ENCODE assay signal across 12 cellular contexts in the genomic region with DNA sequence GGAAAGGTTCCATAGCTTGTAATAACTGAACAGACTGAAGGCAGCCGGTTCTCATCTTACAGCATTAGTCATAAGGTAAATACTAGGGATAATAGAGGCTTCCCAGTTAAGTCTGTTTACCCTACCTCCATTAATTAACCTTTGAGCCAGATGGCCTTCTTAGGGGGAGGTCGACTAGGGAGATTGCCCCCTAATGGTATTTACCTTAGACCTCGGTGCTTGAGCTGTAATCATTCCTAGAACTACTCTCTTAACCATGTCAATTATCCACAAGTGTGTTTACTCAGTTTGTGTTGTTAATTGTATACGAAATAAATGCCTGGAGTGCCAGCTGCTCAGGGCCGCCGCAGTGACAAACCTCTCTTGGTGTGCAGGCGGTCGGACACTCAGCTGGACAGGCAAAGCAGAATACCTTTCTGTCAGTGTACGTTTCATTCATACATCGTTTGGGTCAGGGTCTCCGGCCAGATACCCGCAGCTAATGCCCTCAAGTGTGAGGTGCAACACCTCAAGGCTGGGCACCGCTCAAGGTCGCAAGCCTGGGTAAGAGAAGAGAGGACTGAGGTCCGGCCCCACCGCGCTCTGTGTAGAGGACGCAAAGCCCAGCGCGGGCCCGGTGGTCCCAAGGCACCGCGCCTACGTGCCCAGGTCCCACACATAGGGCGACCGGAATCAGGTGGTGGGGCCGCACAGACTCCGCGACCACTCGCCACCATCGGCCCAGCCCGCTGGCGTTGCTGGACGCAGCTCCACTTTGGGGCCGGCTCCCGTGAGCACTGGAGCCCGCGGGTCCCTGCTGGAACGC.
A peak's percentile ranks its signal among the peaks of the same experiment; 100 is the strongest.
DNase-seq lines count a peak whose midpoint lies in the region; ATAC-seq, FAIRE-seq and TF ChIP-seq lines count a peak whose summit lies in the region.
"Had no signal": no experiment of that assay in that cellular context is flagged by ENCODE, and none has a peak within 500 bp of the region (broad histone marks: within the 10 kb centered on the region; RNA-seq: fewer than 3 reads in every experiment).

No MANE protein-coding gene starts in this region.

- intact Hi-C loops in endothelial cell of umbilical vein (cut with micrococcal nuclease) (no loop called here), testis (cut with DNase I; ENCODE audit: low total_unique reads) (no loop called here)

- no peaks in the 10 kb centered on the region for H4K20me1 ChIP-seq in endothelial cell of umbilical vein (replicated peaks; ENCODE audit: control insufficient read depth, extremely low read depth, insufficient read depth, low read length)

- peaks cover 8% of the 10 kb centered on the region for H3K4me1 Mint-ChIP-seq in activated naive CD4-positive, alpha-beta T cell treated with anti-CD3 and anti-CD28 coated beads, Interleukin-2, amount 10 ng/mL, durations not matched to agents 7 days and 5 days
- H3K4me1 Mint-ChIP-seq in HFFc6 (ENCODE audit: low read depth), result no peaks in the 10 kb centered on the region

- peak overlapping the region; percentile 6 for H3K4me2 ChIP-seq in endothelial cell of umbilical vein (ENCODE audit: insufficient read depth, low read length)

- no peak for FAIRE-seq in endothelial cell of umbilical vein (lab: Jason Lieb, UNC)
- FAIRE-seq: H54 had no signal

- WGBS in testis, 2 donors, result 53 to 58% methylated on average over 5 to 24 of the region's 39 CpGs

- DNase-seq in activated naive CD4-positive, alpha-beta T cell treated with anti-CD3 and anti-CD28 coated beads, Interleukin-2, amount 10 ng/mL, durations not matched to agents 7 days and 5 days, result no peak
- no peak for DNase-seq in activated naive CD4-positive, alpha-beta T cell treated with anti-CD3 and anti-CD28 coated beads, Interleukin-2, amount 50 U/mL, for 72 hours (ENCODE audit: low spot score in 2 of 2)
- DNase-seq in HFFc6 (no peak), endothelial cell of umbilical vein (ENCODE audit: low read depth, low spot score) (no peak), testis (no peak), NCI-H510A (lab: John Stamatoyannopoulos, UW) (no peak), caudate nucleus (lab: John Stamatoyannopoulos, UW) (no peak), NCI-H1048 (lab: John Stamatoyannopoulos, UW) (no peak)

- no peak overlapping the region for H3K27ac ChIP-seq in endothelial cell of umbilical vein (ENCODE audit: insufficient read depth, low read depth, low read length)
- no peak overlapping the region for H3K27ac ChIP-seq in testis
- H3K27ac ChIP-seq in caudate nucleus (ENCODE audit: low read depth, low read length), result no peak overlapping the region
- H3K27ac ChIP-seq: neutrophil, vagina had no signal

- peak overlapping the region; percentile 51 for H2AFZ ChIP-seq in endothelial cell of umbilical vein (ENCODE audit: low read depth, low read length)

- H3K4me3 Mint-ChIP-seq in activated naive CD4-positive, alpha-beta T cell treated with anti-CD3 and anti-CD28 coated beads, Interleukin-2, amount 10 ng/mL, durations not matched to agents 7 days and 5 days, result no peak overlapping the region
- peak overlapping the region; percentile 57; the same call in 1 of the 2 replicates for H3K4me3 Mint-ChIP-seq in HFFc6

- dilution Hi-C loops in endothelial cell of umbilical vein (cut with MboI; ENCODE audit: extremely low pct_ligation_motif_present, low sequenced_read_pairs), result no loop called here

- no peaks in the 10 kb centered on the region for H3K9me3 Mint-ChIP-seq in activated naive CD4-positive, alpha-beta T cell treated with anti-CD3 and anti-CD28 coated beads, Interleukin-2, amount 10 ng/mL, durations not matched to agents 7 days and 5 days
- no peaks in the 10 kb centered on the region for H3K9me3 Mint-ChIP-seq in activated naive CD4-positive, alpha-beta T cell treated with anti-CD3 and anti-CD28 coated beads, Interleukin-2, amount 50 U/mL, for 72 hours
- no peaks in the 10 kb centered on the region for H3K9me3 Mint-ChIP-seq in HFFc6

- no peak overlapping the region for H3K9ac ChIP-seq in endothelial cell of umbilical vein (replicated peaks; ENCODE audit: extremely low read depth, insufficient read depth, low read length)

- H3K79me2 ChIP-seq in endothelial cell of umbilical vein (ENCODE audit: control insufficient read depth, insufficient read depth, low read length), result no peaks in the 10 kb centered on the region

- peak overlapping the region; percentile 85 for H3K27ac Mint-ChIP-seq in activated naive CD4-positive, alpha-beta T cell treated with anti-CD3 and anti-CD28 coated beads, Interleukin-2, amount 10 ng/mL, durations not matched to agents 7 days and 5 days
- peak overlapping the region in 1 of 2 donors; percentile 85 for H3K27ac Mint-ChIP-seq in activated naive CD4-positive, alpha-beta T cell treated with anti-CD3 and anti-CD28 coated beads, Interleukin-2, amount 50 U/mL, for 72 hours
- H3K27ac Mint-ChIP-seq in HFFc6, result no peak overlapping the region

- H3K36me3 ChIP-seq in endothelial cell of umbilical vein (ENCODE audit: control insufficient read depth in 2 of 2, extremely low read depth in 1 of 2, insufficient read depth in 2 of 2, low read length in 2 of 2) (no peaks in the 10 kb centered on the region), testis (ENCODE audit: low read depth, missing control alignments) (no peaks in the 10 kb centered on the region)
- H3K36me3 ChIP-seq: esophagus muscularis mucosa, neutrophil, vagina had no signal

- CTCF ChIA-PET in activated naive CD4-positive, alpha-beta T cell treated with anti-CD3 and anti-CD28 coated beads, Interleukin-2, amount 10 ng/mL, durations not matched to agents 7 days and 5 days (lab: Charles Lee), result no interaction called here
- CTCF ChIA-PET in endothelial cell of umbilical vein (lab: Charles Lee), result no interaction called here

- H3K9me3 ChIP-seq in endothelial cell of umbilical vein (replicated peaks; ENCODE audit: control insufficient read depth, insufficient read depth, low read length) (no peaks in the 10 kb centered on the region), testis (no peaks in the 10 kb centered on the region)
- H3K9me3 ChIP-seq: esophagus muscularis mucosa, neutrophil, vagina had no signal

- H3K4me1 ChIP-seq in endothelial cell of umbilical vein (ENCODE audit: control insufficient read depth, extremely low read depth, insufficient read depth, low read length), result no peaks in the 10 kb centered on the region
- H3K4me1 ChIP-seq in testis, result no peaks in the 10 kb centered on the region
- H3K4me1 ChIP-seq: esophagus muscularis mucosa, vagina had no signal

- H3K4me3 ChIP-seq in endothelial cell of umbilical vein (replicated peaks in 1 of 3; ENCODE audit: insufficient read depth in 1 of 3, low read depth in 1 of 3, low read length in 3 of 3) (no peak overlapping the region), testis (peak overlapping the region; percentile 18 to 58)
- H3K4me3 ChIP-seq: vagina had no signal

- H3K27me3 ChIP-seq in endothelial cell of umbilical vein (ENCODE audit: control insufficient read depth in 2 of 2, insufficient read depth in 2 of 2, low read length in 2 of 2), result no peaks in the 10 kb centered on the region
- no peaks in the 10 kb centered on the region for H3K27me3 ChIP-seq in testis
- H3K27me3 ChIP-seq: esophagus muscularis mucosa, vagina had no signal

- POLR2A ChIA-PET in endothelial cell of umbilical vein (lab: Charles Lee), result no interaction called here

- no peak for ATAC-seq in activated naive CD4-positive, alpha-beta T cell treated with anti-CD3 and anti-CD28 coated beads, Interleukin-2, amount 50 U/mL, for 72 hours

- no TSS peak for BruUV-seq in endothelial cell of umbilical vein (replicated peaks; lab: Mats Ljungman, UMichigan)

- H3K9me1 ChIP-seq in endothelial cell of umbilical vein (replicated peaks; ENCODE audit: control insufficient read depth, extremely low read depth, insufficient read depth, low read length), result no peaks in the 10 kb centered on the region

- H3K36me3 Mint-ChIP-seq in activated naive CD4-positive, alpha-beta T cell treated with anti-CD3 and anti-CD28 coated beads, Interleukin-2, amount 10 ng/mL, durations not matched to agents 7 days and 5 days, result no peaks in the 10 kb centered on the region
- peaks cover 0 to 6% of the 10 kb centered on the region in 2 donors for H3K36me3 Mint-ChIP-seq in activated naive CD4-positive, alpha-beta T cell treated with anti-CD3 and anti-CD28 coated beads, Interleukin-2, amount 50 U/mL, for 72 hours
- H3K36me3 Mint-ChIP-seq in HFFc6 (ENCODE audit: low read depth), result no peaks in the 10 kb centered on the region

- TF ChIP-seq POLR2A in endothelial cell of umbilical vein (IDR thresholded peaks at IDR 0.05; ENCODE audit: low read depth, low read length) (no peak), testis (IDR thresholded peaks at IDR 0.05) (no peak)

- TF ChIP-seq CTCF in HFFc6 (IDR thresholded peaks at IDR 0.05) (no peak), endothelial cell of umbilical vein (IDR thresholded peaks at IDR 0.05; ENCODE audit: extremely low read depth in 1 of 2, insufficient read depth in 1 of 2, low read depth in 1 of 2, low read length in 2 of 2) (no peak), testis (IDR thresholded peaks at IDR 0.05) (no peak)

- peaks cover 6% of the 10 kb centered on the region for H3K27me3 Mint-ChIP-seq in activated naive CD4-positive, alpha-beta T cell treated with anti-CD3 and anti-CD28 coated beads, Interleukin-2, amount 10 ng/mL, durations not matched to agents 7 days and 5 days
- H3K27me3 Mint-ChIP-seq in HFFc6 (ENCODE audit: insufficient read depth), result no peaks in the 10 kb centered on the region

TF ChIP-seq in endothelial cell of umbilical vein, 7 proteins besides CTCF, POLR2A, EP300 and RAD21:
- TF ChIP-seq GATA2 (IDR thresholded peaks at IDR 0.05; ENCODE audit: insufficient read depth, insufficient read length, low read depth, low read length) (no peak), POLR2AphosphoS5 (IDR thresholded peaks at IDR 0.05; ENCODE audit: insufficient read depth, low read depth, low read length) (no peak), MAX (IDR thresholded peaks at IDR 0.05; ENCODE audit: insufficient read depth, insufficient read length) (no peak), MYC (IDR thresholded peaks at IDR 0.05; ENCODE audit: low read depth, low read length) (no peak), EZH2 (IDR thresholded peaks at IDR 0.05; ENCODE audit: borderline replicate concordance, low read depth, low read length, severe bottlenecking) (no peak), JUN (IDR thresholded peaks at IDR 0.05; ENCODE audit: borderline replicate concordance, insufficient read depth, insufficient read length, low read depth) (no peak), FOS (IDR thresholded peaks at IDR 0.05; ENCODE audit: borderline replicate concordance, insufficient read depth, low read length) (no peak)

Comparison
In these comparisons a context has a peak if more than half of its experiments do, and no peak if none do; other contexts are left out.
1. H3K4me3 ChIP-seq: peak in testis (2 of 2); none in endothelial cell of umbilical vein (0 of 3).